ENCODE assay signal across 10 cellular contexts in the genomic region with DNA sequence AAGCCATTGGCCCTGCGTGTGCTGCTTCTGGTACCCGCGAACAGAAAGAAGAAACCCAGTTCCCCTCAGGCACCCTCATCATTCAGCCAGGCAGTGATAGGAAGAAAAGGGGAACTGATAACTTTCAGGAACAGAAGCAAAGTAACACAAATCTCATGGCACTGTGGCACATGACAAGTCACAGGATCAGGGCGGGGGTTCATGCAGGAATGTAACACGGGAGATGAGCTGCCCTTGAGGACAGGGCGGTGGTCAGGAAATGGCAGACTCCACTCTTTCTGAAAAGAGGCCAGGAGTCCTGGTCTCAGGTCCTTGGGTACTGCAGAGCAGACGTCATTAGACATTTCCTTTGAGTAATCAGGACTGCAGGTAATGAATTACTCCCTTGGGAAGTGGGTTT.
A peak's percentile ranks its signal among the peaks of the same experiment; 100 is the strongest.
DNase-seq lines count a peak whose midpoint lies in the region; ATAC-seq and TF ChIP-seq lines count a peak whose summit lies in the region.
"Had no signal": no experiment of that assay in that cellular context is flagged by ENCODE, and none has a peak within 500 bp of the region (broad histone marks: within the 10 kb centered on the region; RNA-seq: fewer than 3 reads in every experiment).

No MANE protein-coding gene starts in this region.

- CTCF ChIA-PET in activated B cell treated with CpG ODN at 0.5 μM for 24 hours (lab: Charles Lee) = no interaction called here

- no peaks in the 10 kb centered on the region for H3K9me3 Mint-ChIP-seq in activated B cell treated with CpG ODN at 0.5 μM for 24 hours
- no peaks in the 10 kb centered on the region for H3K9me3 Mint-ChIP-seq in type B pancreatic cell

- H3K36me3 Mint-ChIP-seq in activated B cell treated with CpG ODN at 0.5 μM for 24 hours (ENCODE audit: low read depth) = no peaks in the 10 kb centered on the region
- H3K36me3 Mint-ChIP-seq in type B pancreatic cell = no peaks in the 10 kb centered on the region

- POLR2A ChIA-PET in activated B cell treated with CpG ODN at 0.5 μM for 24 hours (lab: Charles Lee) = interaction anchor here (0.6 to 0.7 kb wide), 2 partner anchors 385 to 722 kb away, joined by 3 to 5 read pairs; no protein-coding TSS in a partner anchor

- H3K27ac Mint-ChIP-seq in activated B cell treated with CpG ODN at 0.5 μM for 24 hours (peak overlapping the region; percentile 6), type B pancreatic cell (no peak overlapping the region)

- ATAC-seq in GM21360 (IDR thresholded peaks at IDR 0.05; ENCODE audit: unreplicated experiment) (peak; percentile 76), HG03139 (IDR thresholded peaks at IDR 0.05; ENCODE audit: unreplicated experiment) (peak; percentile 53), activated B cell treated with CpG ODN at 0.5 μM for 24 hours (ENCODE audit: low read depth) (peak; percentile 80)

- H3K4me3 ChIP-seq in GM12864 (ENCODE audit: low read depth, low read length) = no peak overlapping the region

- intact Hi-C loops in activated B cell treated with CpG ODN at 0.5 μM for 24 hours (cut with micrococcal nuclease) = loop anchor here (1.0 to 5.0 kb wide), 3 partner anchors 18 to 212 kb away; no protein-coding TSS in a partner anchor

- peak; percentile 38 for DNase-seq in GM12864 (ENCODE audit: low read depth)
- no peak for DNase-seq in activated B cell treated with CpG ODN at 0.5 μM for 24 hours
- DNase-seq in T-helper 2 cell = no peak
- no peak for DNase-seq in type B pancreatic cell (ENCODE audit: extremely low spot score, unreplicated experiment)
- DNase-seq in HK-2 (ENCODE audit: unreplicated experiment) = no peak
- DNase-seq in cerebellum (ENCODE audit: low spot score) = no peak
- DNase-seq: activated T-cell treated with anti-CD3 and anti-CD28 coated beads, Interleukin-2, amount 50 U/mL, for 48 hours; NK-92 treated with Interleukin-12 subunit alpha and Interleukin-12 subunit beta, amount 100 ng/mL, for 24 hours had no signal

- H3K27me3 Mint-ChIP-seq in activated B cell treated with CpG ODN at 0.5 μM for 24 hours (no peaks in the 10 kb centered on the region), type B pancreatic cell (peaks cover 2% of the 10 kb centered on the region)

- TF ChIP-seq CTCF in GM12864 (IDR thresholded peaks at IDR 0.05; ENCODE audit: low read depth, low read length, missing control alignments) (no peak), activated B cell treated with CpG ODN at 0.5 μM for 24 hours (IDR thresholded peaks at IDR 0.05) (no peak), type B pancreatic cell (conservative IDR thresholded peaks at IDR 0.05) (no peak)

- peak overlapping the region; percentile 6 for H3K4me3 Mint-ChIP-seq in activated B cell treated with CpG ODN at 0.5 μM for 24 hours
- H3K4me3 Mint-ChIP-seq in type B pancreatic cell = no peak overlapping the region

- H3K4me1 Mint-ChIP-seq in activated B cell treated with CpG ODN at 0.5 μM for 24 hours = peaks cover 31% of the 10 kb centered on the region
- peaks cover 14% of the 10 kb centered on the region for H3K4me1 Mint-ChIP-seq in type B pancreatic cell (ENCODE audit: unreplicated experiment)
